1 cellular context compared by ENCODE assay signal in the genomic region with DNA sequence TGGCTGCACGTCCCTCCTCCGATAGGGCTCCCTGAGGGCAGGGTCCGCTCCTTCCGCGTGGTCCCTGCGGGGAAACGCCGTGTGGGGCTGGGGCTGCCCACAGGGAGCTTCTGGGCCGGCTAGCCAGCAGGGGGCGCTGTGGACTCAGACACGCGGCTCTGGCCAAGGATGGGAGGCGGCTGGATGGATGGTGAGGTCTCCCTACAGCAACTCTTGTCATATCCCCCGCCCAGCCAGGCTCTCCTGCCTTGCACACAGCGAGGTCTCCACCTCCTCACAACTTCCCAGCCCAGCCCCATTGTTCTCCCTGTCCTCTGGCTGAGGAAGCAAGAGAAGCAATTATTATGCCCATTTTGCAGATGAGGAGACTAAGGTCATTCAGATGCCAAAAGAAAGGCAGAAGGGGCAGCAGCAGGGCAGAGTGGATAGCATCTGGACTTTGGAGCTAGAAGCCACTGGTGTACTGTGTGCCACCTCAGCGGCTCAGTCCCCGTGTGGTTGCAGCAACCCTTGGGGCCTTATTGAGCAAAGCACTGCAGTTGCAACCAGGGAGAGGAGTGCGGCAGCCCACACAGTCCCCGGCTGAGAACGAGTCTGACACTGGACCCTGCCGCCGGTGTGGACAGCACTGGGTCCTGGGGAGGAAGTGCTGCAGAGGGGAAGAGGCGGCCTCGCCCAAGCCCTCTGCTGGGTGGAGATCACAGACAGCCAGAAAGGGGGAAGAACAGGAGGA.
TF ChIP-seq lines count a peak whose summit lies in the region.

No MANE protein-coding gene starts in this region.

TF ChIP-seq in HepG2, 621 proteins besides CTCF, POLR2A, EP300 and RAD21 (continued from another document and continues in another):
- TF ChIP-seq, protein P1, sequence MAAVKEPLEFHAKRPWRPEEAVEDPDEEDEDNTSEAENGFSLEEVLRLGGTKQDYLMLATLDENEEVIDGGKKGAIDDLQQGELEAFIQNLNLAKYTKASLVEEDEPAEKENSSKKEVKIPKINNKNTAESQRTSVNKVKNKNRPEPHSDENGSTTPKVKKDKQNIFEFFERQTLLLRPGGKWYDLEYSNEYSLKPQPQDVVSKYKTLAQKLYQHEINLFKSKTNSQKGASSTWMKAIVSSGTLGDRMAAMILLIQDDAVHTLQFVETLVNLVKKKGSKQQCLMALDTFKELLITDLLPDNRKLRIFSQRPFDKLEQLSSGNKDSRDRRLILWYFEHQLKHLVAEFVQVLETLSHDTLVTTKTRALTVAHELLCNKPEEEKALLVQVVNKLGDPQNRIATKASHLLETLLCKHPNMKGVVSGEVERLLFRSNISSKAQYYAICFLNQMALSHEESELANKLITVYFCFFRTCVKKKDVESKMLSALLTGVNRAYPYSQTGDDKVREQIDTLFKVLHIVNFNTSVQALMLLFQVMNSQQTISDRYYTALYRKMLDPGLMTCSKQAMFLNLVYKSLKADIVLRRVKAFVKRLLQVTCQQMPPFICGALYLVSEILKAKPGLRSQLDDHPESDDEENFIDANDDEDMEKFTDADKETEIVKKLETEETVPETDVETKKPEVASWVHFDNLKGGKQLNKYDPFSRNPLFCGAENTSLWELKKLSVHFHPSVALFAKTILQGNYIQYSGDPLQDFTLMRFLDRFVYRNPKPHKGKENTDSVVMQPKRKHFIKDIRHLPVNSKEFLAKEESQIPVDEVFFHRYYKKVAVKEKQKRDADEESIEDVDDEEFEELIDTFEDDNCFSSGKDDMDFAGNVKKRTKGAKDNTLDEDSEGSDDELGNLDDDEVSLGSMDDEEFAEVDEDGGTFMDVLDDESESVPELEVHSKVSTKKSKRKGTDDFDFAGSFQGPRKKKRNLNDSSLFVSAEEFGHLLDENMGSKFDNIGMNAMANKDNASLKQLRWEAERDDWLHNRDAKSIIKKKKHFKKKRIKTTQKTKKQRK (IDR thresholded peaks at IDR 0.05; ENCODE audit: low read length), result no peak
- TF ChIP-seq ZNF614 (CRISPR knock-in tag; IDR thresholded peaks at IDR 0.05; ENCODE audit: borderline replicate concordance) (no peak; the same call in 1 of the 2 replicates), SNRNP70 (IDR thresholded peaks at IDR 0.05; ENCODE audit: low read depth, low read length) (no peak), ZNF616 (CRISPR knock-in tag; IDR thresholded peaks at IDR 0.05; ENCODE audit: low read depth) (no peak), WIZ (CRISPR knock-in tag; IDR thresholded peaks at IDR 0.05) (no peak), ZNF781 (CRISPR knock-in tag; IDR thresholded peaks at IDR 0.05; ENCODE audit: borderline replicate concordance, not compliant biosample characterization) (no peak), ZFAT (CRISPR knock-in tag; conservative IDR thresholded peaks at IDR 0.05) (no peak), SMYD3 (CRISPR knock-in tag; IDR thresholded peaks at IDR 0.05) (no peak), ZEB1 (IDR thresholded peaks at IDR 0.05; ENCODE audit: insufficient replicate concordance, low read depth) (no peak), ZNF430 (CRISPR knock-in tag; IDR thresholded peaks at IDR 0.05) (peak; percentile 46; the same call in 1 of the 2 replicates), ZNF572 (CRISPR knock-in tag; IDR thresholded peaks at IDR 0.05) (no peak), EHMT2 (IDR thresholded peaks at IDR 0.05; ENCODE audit: borderline replicate concordance, low read depth, low read length) (no peak), AKAP8 (CRISPR knock-in tag; IDR thresholded peaks at IDR 0.05) (no peak), ZFX (CRISPR knock-in tag; IDR thresholded peaks at IDR 0.05; ENCODE audit: low read depth) (0 out of 2 replicates have a peak, but pooled peaks have one; percentile 30), TOPORS (CRISPR knock-in tag; IDR thresholded peaks at IDR 0.05) (no peak), SAFB2 (CRISPR knock-in tag; IDR thresholded peaks at IDR 0.05; ENCODE audit: borderline replicate concordance, low read depth) (no peak), ZKSCAN5 (CRISPR knock-in tag; IDR thresholded peaks at IDR 0.05) (no peak), CBFB (CRISPR knock-in tag; IDR thresholded peaks at IDR 0.05) (peak; percentile 42; the same call in 1 of the 2 replicates), PPARG (CRISPR knock-in tag; conservative IDR thresholded peaks at IDR 0.05) (no peak), ZNF234 (CRISPR knock-in tag; conservative IDR thresholded peaks at IDR 0.05) (no peak), JUN (CRISPR knock-in tag; IDR thresholded peaks at IDR 0.05) (0 out of 2 replicates have a peak, but pooled peaks have one; percentile 40), ZNF567 (CRISPR knock-in tag; IDR thresholded peaks at IDR 0.05; ENCODE audit: borderline replicate concordance) (0 out of 2 replicates have a peak, but pooled peaks have one; percentile 27), RFX1 (IDR thresholded peaks at IDR 0.05) (no peak), ZNF569 (CRISPR knock-in tag; IDR thresholded peaks at IDR 0.05; ENCODE audit: borderline replicate concordance) (no peak), ZNF225 (CRISPR knock-in tag; IDR thresholded peaks at IDR 0.05) (peak; percentile 10; the same call in 1 of the 2 replicates), FOXJ3 (CRISPR knock-in tag; IDR thresholded peaks at IDR 0.05; ENCODE audit: borderline replicate concordance) (no peak), POLR2AphosphoS5 (IDR thresholded peaks at IDR 0.05; ENCODE audit: low read depth, low read length) (no peak)
- TF ChIP-seq, protein P2, sequence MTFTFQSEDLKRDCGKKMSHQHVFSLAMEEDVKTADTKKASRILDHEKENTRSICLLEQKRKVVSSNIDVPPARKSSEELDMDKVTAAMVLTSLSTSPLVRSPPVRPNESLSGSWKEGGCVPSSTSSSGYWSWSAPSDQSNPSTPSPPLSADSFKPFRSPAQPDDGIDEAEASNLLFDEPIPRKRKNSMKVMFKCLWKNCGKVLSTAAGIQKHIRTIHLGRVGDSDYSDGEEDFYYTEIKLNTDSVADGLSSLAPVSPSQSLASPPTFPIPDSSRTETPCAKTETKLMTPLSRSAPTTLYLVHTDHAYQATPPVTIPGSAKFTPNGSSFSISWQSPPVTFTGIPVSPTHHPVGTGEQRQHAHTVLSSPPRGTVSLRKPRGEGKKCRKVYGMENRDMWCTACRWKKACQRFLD (CRISPR knock-in tag; IDR thresholded peaks at IDR 0.05; ENCODE audit: borderline replicate concordance), result no peak
- TF ChIP-seq, protein P3, sequence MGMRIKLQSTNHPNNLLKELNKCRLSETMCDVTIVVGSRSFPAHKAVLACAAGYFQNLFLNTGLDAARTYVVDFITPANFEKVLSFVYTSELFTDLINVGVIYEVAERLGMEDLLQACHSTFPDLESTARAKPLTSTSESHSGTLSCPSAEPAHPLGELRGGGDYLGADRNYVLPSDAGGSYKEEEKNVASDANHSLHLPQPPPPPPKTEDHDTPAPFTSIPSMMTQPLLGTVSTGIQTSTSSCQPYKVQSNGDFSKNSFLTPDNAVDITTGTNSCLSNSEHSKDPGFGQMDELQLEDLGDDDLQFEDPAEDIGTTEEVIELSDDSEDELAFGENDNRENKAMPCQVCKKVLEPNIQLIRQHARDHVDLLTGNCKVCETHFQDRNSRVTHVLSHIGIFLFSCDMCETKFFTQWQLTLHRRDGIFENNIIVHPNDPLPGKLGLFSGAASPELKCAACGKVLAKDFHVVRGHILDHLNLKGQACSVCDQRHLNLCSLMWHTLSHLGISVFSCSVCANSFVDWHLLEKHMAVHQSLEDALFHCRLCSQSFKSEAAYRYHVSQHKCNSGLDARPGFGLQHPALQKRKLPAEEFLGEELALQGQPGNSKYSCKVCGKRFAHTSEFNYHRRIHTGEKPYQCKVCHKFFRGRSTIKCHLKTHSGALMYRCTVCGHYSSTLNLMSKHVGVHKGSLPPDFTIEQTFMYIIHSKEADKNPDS (CRISPR knock-in tag; IDR thresholded peaks at IDR 0.05), result peak; percentile 49; the same call in 1 of the 2 replicates
- TF ChIP-seq, protein P4, sequence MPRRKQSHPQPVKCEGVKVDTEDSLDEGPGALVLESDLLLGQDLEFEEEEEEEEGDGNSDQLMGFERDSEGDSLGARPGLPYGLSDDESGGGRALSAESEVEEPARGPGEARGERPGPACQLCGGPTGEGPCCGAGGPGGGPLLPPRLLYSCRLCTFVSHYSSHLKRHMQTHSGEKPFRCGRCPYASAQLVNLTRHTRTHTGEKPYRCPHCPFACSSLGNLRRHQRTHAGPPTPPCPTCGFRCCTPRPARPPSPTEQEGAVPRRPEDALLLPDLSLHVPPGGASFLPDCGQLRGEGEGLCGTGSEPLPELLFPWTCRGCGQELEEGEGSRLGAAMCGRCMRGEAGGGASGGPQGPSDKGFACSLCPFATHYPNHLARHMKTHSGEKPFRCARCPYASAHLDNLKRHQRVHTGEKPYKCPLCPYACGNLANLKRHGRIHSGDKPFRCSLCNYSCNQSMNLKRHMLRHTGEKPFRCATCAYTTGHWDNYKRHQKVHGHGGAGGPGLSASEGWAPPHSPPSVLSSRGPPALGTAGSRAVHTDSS (CRISPR knock-in tag; conservative IDR thresholded peaks at IDR 0.05), result no peak
- TF ChIP-seq, protein P5, sequence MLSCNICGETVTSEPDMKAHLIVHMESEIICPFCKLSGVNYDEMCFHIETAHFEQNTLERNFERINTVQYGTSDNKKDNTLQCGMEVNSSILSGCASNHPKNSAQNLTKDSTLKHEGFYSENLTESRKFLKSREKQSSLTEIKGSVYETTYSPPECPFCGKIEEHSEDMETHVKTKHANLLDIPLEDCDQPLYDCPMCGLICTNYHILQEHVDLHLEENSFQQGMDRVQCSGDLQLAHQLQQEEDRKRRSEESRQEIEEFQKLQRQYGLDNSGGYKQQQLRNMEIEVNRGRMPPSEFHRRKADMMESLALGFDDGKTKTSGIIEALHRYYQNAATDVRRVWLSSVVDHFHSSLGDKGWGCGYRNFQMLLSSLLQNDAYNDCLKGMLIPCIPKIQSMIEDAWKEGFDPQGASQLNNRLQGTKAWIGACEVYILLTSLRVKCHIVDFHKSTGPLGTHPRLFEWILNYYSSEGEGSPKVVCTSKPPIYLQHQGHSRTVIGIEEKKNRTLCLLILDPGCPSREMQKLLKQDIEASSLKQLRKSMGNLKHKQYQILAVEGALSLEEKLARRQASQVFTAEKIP (CRISPR knock-in tag; IDR thresholded peaks at IDR 0.05; ENCODE audit: borderline replicate concordance), result no peak
- TF ChIP-seq, protein P6, sequence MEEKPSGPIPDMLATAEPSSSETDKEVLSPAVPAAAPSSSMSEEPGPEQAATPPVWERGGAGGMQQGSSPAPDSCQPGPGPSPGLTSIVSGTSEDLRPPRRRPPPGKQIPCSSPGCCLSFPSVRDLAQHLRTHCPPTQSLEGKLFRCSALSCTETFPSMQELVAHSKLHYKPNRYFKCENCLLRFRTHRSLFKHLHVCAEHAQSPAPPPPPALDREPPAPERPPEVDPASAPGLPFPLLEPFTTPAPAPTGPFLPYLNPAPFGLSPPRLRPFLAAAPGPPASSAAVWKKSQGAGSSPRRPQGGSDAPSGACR (CRISPR knock-in tag; IDR thresholded peaks at IDR 0.05), result no peak
- TF ChIP-seq, protein P7, sequence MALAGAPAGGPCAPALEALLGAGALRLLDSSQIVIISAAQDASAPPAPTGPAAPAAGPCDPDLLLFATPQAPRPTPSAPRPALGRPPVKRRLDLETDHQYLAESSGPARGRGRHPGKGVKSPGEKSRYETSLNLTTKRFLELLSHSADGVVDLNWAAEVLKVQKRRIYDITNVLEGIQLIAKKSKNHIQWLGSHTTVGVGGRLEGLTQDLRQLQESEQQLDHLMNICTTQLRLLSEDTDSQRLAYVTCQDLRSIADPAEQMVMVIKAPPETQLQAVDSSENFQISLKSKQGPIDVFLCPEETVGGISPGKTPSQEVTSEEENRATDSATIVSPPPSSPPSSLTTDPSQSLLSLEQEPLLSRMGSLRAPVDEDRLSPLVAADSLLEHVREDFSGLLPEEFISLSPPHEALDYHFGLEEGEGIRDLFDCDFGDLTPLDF (CRISPR knock-in tag; IDR thresholded peaks at IDR 0.05), result no peak
- TF ChIP-seq, protein P8, sequence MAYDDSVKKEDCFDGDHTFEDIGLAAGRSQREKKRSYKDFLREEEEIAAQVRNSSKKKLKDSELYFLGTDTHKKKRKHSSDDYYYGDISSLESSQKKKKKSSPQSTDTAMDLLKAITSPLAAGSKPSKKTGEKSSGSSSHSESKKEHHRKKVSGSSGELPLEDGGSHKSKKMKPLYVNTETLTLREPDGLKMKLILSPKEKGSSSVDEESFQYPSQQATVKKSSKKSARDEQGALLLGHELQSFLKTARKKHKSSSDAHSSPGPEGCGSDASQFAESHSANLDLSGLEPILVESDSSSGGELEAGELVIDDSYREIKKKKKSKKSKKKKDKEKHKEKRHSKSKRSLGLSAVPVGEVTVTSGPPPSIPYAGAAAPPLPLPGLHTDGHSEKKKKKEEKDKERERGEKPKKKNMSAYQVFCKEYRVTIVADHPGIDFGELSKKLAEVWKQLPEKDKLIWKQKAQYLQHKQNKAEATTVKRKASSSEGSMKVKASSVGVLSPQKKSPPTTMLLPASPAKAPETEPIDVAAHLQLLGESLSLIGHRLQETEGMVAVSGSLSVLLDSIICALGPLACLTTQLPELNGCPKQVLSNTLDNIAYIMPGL (CRISPR knock-in tag; IDR thresholded peaks at IDR 0.05; ENCODE audit: borderline replicate concordance in 1 of 2, low read depth in 1 of 2), result peak in 1 of 2 experiments; percentile 55; a peak in 1 of 4 replicates
- TF ChIP-seq, protein P9, sequence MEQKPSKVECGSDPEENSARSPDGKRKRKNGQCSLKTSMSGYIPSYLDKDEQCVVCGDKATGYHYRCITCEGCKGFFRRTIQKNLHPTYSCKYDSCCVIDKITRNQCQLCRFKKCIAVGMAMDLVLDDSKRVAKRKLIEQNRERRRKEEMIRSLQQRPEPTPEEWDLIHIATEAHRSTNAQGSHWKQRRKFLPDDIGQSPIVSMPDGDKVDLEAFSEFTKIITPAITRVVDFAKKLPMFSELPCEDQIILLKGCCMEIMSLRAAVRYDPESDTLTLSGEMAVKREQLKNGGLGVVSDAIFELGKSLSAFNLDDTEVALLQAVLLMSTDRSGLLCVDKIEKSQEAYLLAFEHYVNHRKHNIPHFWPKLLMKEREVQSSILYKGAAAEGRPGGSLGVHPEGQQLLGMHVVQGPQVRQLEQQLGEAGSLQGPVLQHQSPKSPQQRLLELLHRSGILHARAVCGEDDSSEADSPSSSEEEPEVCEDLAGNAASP (CRISPR knock-in tag; IDR thresholded peaks at IDR 0.05; ENCODE audit: borderline replicate concordance), result no peak
